In genomic region chr1:99969260-99969728, GRCh38 we compare ENCODE assay signal across 8 cellular contexts. TPM values are rescaled to one million over a fixed set of nuclear protein-coding genes. Genes with fewer than 3 reads are reported as not detected.
DNase-seq lines count a peak whose midpoint lies in the region; ATAC-seq and TF ChIP-seq lines count a peak whose summit lies in the region.

No MANE protein-coding gene starts in this region.

- H3K9me3 Mint-ChIP-seq in activated CD8-positive, alpha-beta memory T cell treated with anti-CD3 and anti-CD28 coated beads, Interleukin-2, amount 10 ng/mL, durations not matched to agents 7 days and 5 days (ENCODE audit: low read depth) = no peaks in the 10 kb centered on the region
- H3K9me3 Mint-ChIP-seq in progenitor cell of endocrine pancreas (ENCODE audit: low read depth) = no peaks in the 10 kb centered on the region

- no peak for TF ChIP-seq CTCF in fibroblast of villous mesenchyme (IDR thresholded peaks at IDR 0.05; ENCODE audit: insufficient read depth, low read depth, low read length)
- no peak for TF ChIP-seq CTCF in progenitor cell of endocrine pancreas (IDR thresholded peaks at IDR 0.05; ENCODE audit: unreplicated experiment)

- peak overlapping the region; percentile 83 for H3K27ac Mint-ChIP-seq in activated CD8-positive, alpha-beta memory T cell treated with anti-CD3 and anti-CD28 coated beads, Interleukin-2, amount 10 ng/mL, durations not matched to agents 7 days and 5 days
- H3K27ac Mint-ChIP-seq in progenitor cell of endocrine pancreas = peak overlapping the region; percentile 90

- CTCF ChIA-PET in activated CD8-positive, alpha-beta memory T cell treated with anti-CD3 and anti-CD28 coated beads, Interleukin-2, amount 10 ng/mL, durations not matched to agents 7 days and 5 days (lab: Charles Lee) = interaction anchor here (1.4 kb wide), 1 partner anchor 56 kb away, joined by 3 read pairs; no protein-coding TSS in a partner anchor

- peaks cover 2% of the 10 kb centered on the region for H3K36me3 Mint-ChIP-seq in activated CD8-positive, alpha-beta memory T cell treated with anti-CD3 and anti-CD28 coated beads, Interleukin-2, amount 10 ng/mL, durations not matched to agents 7 days and 5 days
- H3K36me3 Mint-ChIP-seq in progenitor cell of endocrine pancreas (ENCODE audit: insufficient read depth) = no peaks in the 10 kb centered on the region

- peak overlapping the region; percentile 100 for H3K4me3 Mint-ChIP-seq in activated CD8-positive, alpha-beta memory T cell treated with anti-CD3 and anti-CD28 coated beads, Interleukin-2, amount 10 ng/mL, durations not matched to agents 7 days and 5 days
- peak overlapping the region; percentile 99 for H3K4me3 Mint-ChIP-seq in progenitor cell of endocrine pancreas (ENCODE audit: low read depth)

- H3K4me1 Mint-ChIP-seq in activated CD8-positive, alpha-beta memory T cell treated with anti-CD3 and anti-CD28 coated beads, Interleukin-2, amount 10 ng/mL, durations not matched to agents 7 days and 5 days = peaks cover 31% of the 10 kb centered on the region
- peaks cover 19% of the 10 kb centered on the region for H3K4me1 Mint-ChIP-seq in progenitor cell of endocrine pancreas (ENCODE audit: low read depth)

- no peaks in the 10 kb centered on the region for H3K27me3 Mint-ChIP-seq in activated CD8-positive, alpha-beta memory T cell treated with anti-CD3 and anti-CD28 coated beads, Interleukin-2, amount 10 ng/mL, durations not matched to agents 7 days and 5 days
- no peaks in the 10 kb centered on the region for H3K27me3 Mint-ChIP-seq in progenitor cell of endocrine pancreas

- DNase-seq in activated CD8-positive, alpha-beta memory T cell treated with anti-CD3 and anti-CD28 coated beads, Interleukin-2, amount 10 ng/mL, durations not matched to agents 7 days and 5 days = no peak
- no peak for DNase-seq in activated CD8-positive, alpha-beta memory T cell treated with anti-CD3 and anti-CD28 coated beads, Interleukin-2, amount 50 U/mL, for 4 hours
- no peak for DNase-seq in fibroblast of villous mesenchyme (ENCODE audit: low read depth)
- no peak for DNase-seq in progenitor cell of endocrine pancreas (ENCODE audit: low spot score, unreplicated experiment)
- DNase-seq in NCI-H1694 treated with DMSO at 0.1 percent for 48 hours (lab: John Stamatoyannopoulos, UW) = no peak
- no peak for DNase-seq in activated gamma-delta T cell treated with Interleukin-2 at 50 U/mL for 16 hours

- peak overlapping the region; percentile 97 for H3K4me3 ChIP-seq in fibroblast of villous mesenchyme (ENCODE audit: low read depth, low read length)

- ATAC-seq in activated CD8-positive, alpha-beta memory T cell treated with anti-CD3 and anti-CD28 coated beads, Interleukin-2, amount 10 ng/mL, durations not matched to agents 7 days and 5 days = no peak
- ATAC-seq in HG02973 (IDR thresholded peaks at IDR 0.05; ENCODE audit: unreplicated experiment) = peak; percentile 9
- ATAC-seq in SK-N-SH treated with all-trans-retinoic acid at 6 μM for 48 hours = peak; percentile 4; the same call in 1 of the 3 replicates

TF ChIP-seq in SK-N-SH treated with all-trans-retinoic acid at 6 μM for 48 hours, 23 proteins besides CTCF, POLR2A, EP300 and RAD21:
- TF ChIP-seq ISL1 (CRISPR knock-in tag; IDR thresholded peaks at IDR 0.05) (no peak), PATZ1 (CRISPR knock-in tag; IDR thresholded peaks at IDR 0.05; ENCODE audit: borderline replicate concordance) (no peak), ESRRG (CRISPR knock-in tag; IDR thresholded peaks at IDR 0.05) (no peak), CSDC2 (CRISPR knock-in tag; IDR thresholded peaks at IDR 0.05) (no peak)

RNA-seq across cellular contexts. Expression of gene SLC35A3, which starts 0.5 kb away (rescaled TPM):
- 10 to 100 TPM; 14.6 to 17.7 TPM for total RNA-seq in activated CD8-positive, alpha-beta memory T cell treated with anti-CD3 and anti-CD28 coated beads, Interleukin-2, amount 10 ng/mL, durations not matched to agents 7 days and 5 days
- total RNA-seq in fibroblast of villous mesenchyme (21.6 and 28.1 TPM in 2 replicates), progenitor cell of endocrine pancreas (14.3 and 16.5 TPM in 2 replicates)
